ENCODE assay signal across 29 cellular contexts in the genomic region with DNA sequence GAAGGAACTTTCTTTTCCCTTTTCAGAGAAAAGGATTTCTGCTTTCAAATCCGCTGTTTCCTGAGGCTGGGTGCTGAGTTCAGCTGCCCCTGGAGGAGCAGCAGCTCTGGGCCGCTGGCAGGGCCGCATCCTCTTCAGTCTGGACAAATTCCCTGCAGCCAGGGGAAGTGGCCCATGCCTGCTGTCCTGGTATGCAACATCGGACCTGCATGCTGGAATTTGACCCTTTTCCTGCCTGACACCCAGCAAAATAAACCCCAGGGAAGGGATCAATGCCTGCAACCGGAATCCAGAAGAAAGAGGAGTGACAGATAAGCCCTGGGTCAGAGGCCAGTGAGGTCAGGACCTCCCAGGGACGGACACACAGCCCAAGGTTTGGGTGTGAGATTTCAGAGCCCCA. TPM values are rescaled to one million over a fixed set of nuclear protein-coding genes. Genes with fewer than 3 reads are reported as not detected.
DNase-seq lines count a peak whose midpoint lies in the region; ATAC-seq and TF ChIP-seq lines count a peak whose summit lies in the region.
"Had no signal": no experiment of that assay in that cellular context is flagged by ENCODE, and none has a peak within 500 bp of the region (broad histone marks: within the 10 kb centered on the region; RNA-seq: fewer than 3 reads in every experiment).

No MANE protein-coding gene starts in this region.

- H3K36me3 ChIP-seq in left ventricle myocardium inferior, result no peaks in the 10 kb centered on the region

- no peak overlapping the region for H3K27ac Mint-ChIP-seq in activated naive CD8-positive, alpha-beta T cell treated with anti-CD3 and anti-CD28 coated beads, Interleukin-2, amount 50 U/mL, for 24 hours
- H3K27ac Mint-ChIP-seq in CD14-positive monocyte, result no peak overlapping the region
- H3K27ac Mint-ChIP-seq: activated CD4-positive, alpha-beta T cell treated with anti-CD3 and anti-CD28 coated beads, Interleukin-2, amount 10 ng/mL, durations not matched to agents 24 days and 14 days; activated T-cell treated with anti-CD3 and anti-CD28 coated beads, Interleukin-2, amount 50 U/mL, for 24 hours; CD4-positive, alpha-beta memory T cell; stimulated activated naive CD8-positive, alpha-beta T cell treated with anti-CD3 and anti-CD28 coated beads, Interleukin-15, amount 100 ng/mL, for 72 hours; T-helper 2 cell treated with Interferon-gamma antibody and Interleukin-4, amounts not matched to agents 5 μg/mL and 100 μg/mL, for 36 hours had no signal

- no peaks in the 10 kb centered on the region for H3K27me3 ChIP-seq in left ventricle myocardium inferior (ENCODE audit: low read depth)
- H3K27me3 ChIP-seq: body of pancreas had no signal

- no peak overlapping the region for H3K27ac ChIP-seq in left ventricle myocardium inferior (replicated peaks)
- H3K27ac ChIP-seq: body of pancreas, psoas muscle, skin epidermis, VCaP had no signal

- peaks cover 22% of the 10 kb centered on the region for H3K27me3 Mint-ChIP-seq in activated naive CD8-positive, alpha-beta T cell treated with anti-CD3 and anti-CD28 coated beads, Interleukin-2, amount 50 U/mL, for 24 hours
- H3K27me3 Mint-ChIP-seq in CD14-positive monocyte (ENCODE audit: low read depth in 3 of 3), result peaks cover 2 to 11% (median 6%) of the 10 kb centered on the region in 3 donors

- H3K4me1 ChIP-seq in left ventricle myocardium inferior, result no peaks in the 10 kb centered on the region
- H3K4me1 ChIP-seq: body of pancreas, psoas muscle had no signal

- peaks cover 16% of the 10 kb centered on the region for H3K9me3 Mint-ChIP-seq in activated naive CD8-positive, alpha-beta T cell treated with anti-CD3 and anti-CD28 coated beads, Interleukin-2, amount 50 U/mL, for 24 hours
- peaks cover 2 to 13% (median 7%) of the 10 kb centered on the region in 7 donors for H3K9me3 Mint-ChIP-seq in CD14-positive monocyte

- H3K4me1 Mint-ChIP-seq in activated naive CD8-positive, alpha-beta T cell treated with anti-CD3 and anti-CD28 coated beads, Interleukin-2, amount 50 U/mL, for 24 hours, result peaks cover 19% of the 10 kb centered on the region
- H3K4me1 Mint-ChIP-seq in CD14-positive monocyte, result no peaks in the 10 kb centered on the region

- peaks cover 3% of the 10 kb centered on the region for H3K36me3 Mint-ChIP-seq in activated naive CD8-positive, alpha-beta T cell treated with anti-CD3 and anti-CD28 coated beads, Interleukin-2, amount 50 U/mL, for 24 hours (ENCODE audit: low read depth)
- H3K36me3 Mint-ChIP-seq in CD14-positive monocyte, result no peaks in the 10 kb centered on the region
- H3K36me3 Mint-ChIP-seq: CD4-positive, alpha-beta memory T cell had no signal

- no peak overlapping the region for H3K4me3 ChIP-seq in left ventricle myocardium inferior
- H3K4me3 ChIP-seq: body of pancreas, psoas muscle, skin epidermis had no signal

- no peak for DNase-seq in Right ventricle myocardium superior
- DNase-seq in left ventricle myocardium inferior, result no peak
- DNase-seq in left ventricle myocardium superior, result peak; percentile 39
- peak; percentile 13 for DNase-seq in midbrain (lab: John Stamatoyannopoulos, UW)
- no peak for DNase-seq in activated naive CD8-positive, alpha-beta T cell treated with anti-CD3 and anti-CD28 coated beads, Interleukin-2, amount 50 U/mL, for 24 hours
- DNase-seq in NCI-H345 (lab: John Stamatoyannopoulos, UW), result no peak
- no peak for DNase-seq in CD14-positive monocyte (ENCODE audit: low spot score)
- DNase-seq: activated CD4-positive, alpha-beta T cell treated with anti-CD3 and anti-CD28 coated beads, Interleukin-2, amount 10 ng/mL, durations not matched to agents 24 days and 14 days; activated gamma-delta T cell treated with Interleukin-2 at 50 U/mL for 16 hours; activated T-cell treated with anti-CD3 and anti-CD28 coated beads, Interleukin-2, amount 50 U/mL, for 24 hours; CD4-positive, alpha-beta memory T cell; cerebellar nuclear complex; glutamatergic neuron; HCEC 1CT; NCI-H510A; OCI-M1; psoas muscle; SHP77; stimulated activated CD4-positive, alpha-beta T cell treated with anti-CD3 and anti-CD28 coated beads, Interleukin-1b, Interleukin-23, amount 100 ng/mL, for 48 hours; stimulated activated CD8-positive, alpha-beta memory T cell treated with anti-CD3 and anti-CD28 coated beads, Interleukin-4, amount 100 ng/mL, for 48 hours; stimulated activated naive CD8-positive, alpha-beta T cell treated with anti-CD3 and anti-CD28 coated beads, Interleukin-15, amount 100 ng/mL, for 72 hours had no signal

- H3K4me3 Mint-ChIP-seq in activated naive CD8-positive, alpha-beta T cell treated with anti-CD3 and anti-CD28 coated beads, Interleukin-2, amount 50 U/mL, for 24 hours, result no peak overlapping the region
- no peak overlapping the region for H3K4me3 Mint-ChIP-seq in CD14-positive monocyte
- H3K4me3 Mint-ChIP-seq: activated CD4-positive, alpha-beta T cell treated with anti-CD3 and anti-CD28 coated beads, Interleukin-2, amount 10 ng/mL, durations not matched to agents 24 days and 14 days; activated T-cell treated with anti-CD3 and anti-CD28 coated beads, Interleukin-2, amount 50 U/mL, for 24 hours; CD4-positive, alpha-beta memory T cell; stimulated activated naive CD8-positive, alpha-beta T cell treated with anti-CD3 and anti-CD28 coated beads, Interleukin-15, amount 100 ng/mL, for 72 hours; T-helper 2 cell treated with Interferon-gamma antibody and Interleukin-4, amounts not matched to agents 5 μg/mL and 100 μg/mL, for 36 hours had no signal

- TF ChIP-seq CTCF in left ventricle myocardium inferior (IDR thresholded peaks at IDR 0.05; ENCODE audit: borderline replicate concordance) (no peak), CD14-positive monocyte (IDR thresholded peaks at IDR 0.05) (no peak)

- peaks cover 15% of the 10 kb centered on the region for H3K9me3 ChIP-seq in left ventricle myocardium inferior (replicated peaks)
- H3K9me3 ChIP-seq: psoas muscle had no signal

- intact Hi-C loops in Right ventricle myocardium superior (cut with DNase I), result no loop called here
- intact Hi-C loops in left ventricle myocardium inferior (cut with micrococcal nuclease), result no loop called here
- intact Hi-C loops in left ventricle myocardium superior (cut with micrococcal nuclease), result no loop called here
- intact Hi-C loops in CD14-positive monocyte (cut with micrococcal nuclease), result no loop called here

- ATAC-seq in Right ventricle myocardium superior (ENCODE audit: poor library complexity), result peak; percentile 43
- peak; percentile 43 for ATAC-seq in left ventricle myocardium superior
- ATAC-seq in activated naive CD8-positive, alpha-beta T cell treated with anti-CD3 and anti-CD28 coated beads, Interleukin-2, amount 50 U/mL, for 24 hours, result no peak
- ATAC-seq in GM21737 (IDR thresholded peaks at IDR 0.05; ENCODE audit: unreplicated experiment), result no peak
- ATAC-seq: body of pancreas; psoas muscle; stimulated activated naive CD8-positive, alpha-beta T cell treated with anti-CD3 and anti-CD28 coated beads, Interleukin-15, amount 100 ng/mL, for 72 hours had no signal

RNA-seq across cellular contexts. Expression of a gene that starts 54.1 kb away (rescaled TPM):
- total RNA-seq in Right ventricle myocardium superior, result 0.22 TPM
- 0.38 TPM for total RNA-seq in left ventricle myocardium inferior
- total RNA-seq in left ventricle myocardium superior, result not detected
- polyA plus RNA-seq in CD14-positive monocyte, result not detected
- total RNA-seq: A172; activated CD4-positive, alpha-beta T cell treated with anti-CD3 and anti-CD28 coated beads, Interleukin-2, amount 10 ng/mL, durations not matched to agents 24 days and 14 days; body of pancreas; CD4-positive, alpha-beta memory T cell; psoas muscle had no signal
- polyA plus RNA-seq: adipose tissue; CD4-positive, alpha-beta memory T cell; keratinocyte had no signal

Comparison
In these comparisons a context has a peak if more than half of its experiments do, and no peak if none do; other contexts are left out.
1. DNase-seq: peak in left ventricle myocardium superior (single experiment) and midbrain (single experiment); none in Right ventricle myocardium superior (single experiment), left ventricle myocardium inferior (single experiment), activated naive CD8-positive, alpha-beta T cell treated with anti-CD3 and anti-CD28 coated beads, Interleukin-2, amount 50 U/mL, for 24 hours (single experiment), NCI-H345 (single experiment) and CD14-positive monocyte (single experiment).
2. ATAC-seq: peak in Right ventricle myocardium superior (single experiment) and left ventricle myocardium superior (single experiment); none in activated naive CD8-positive, alpha-beta T cell treated with anti-CD3 and anti-CD28 coated beads, Interleukin-2, amount 50 U/mL, for 24 hours (single experiment) and GM21737 (single experiment).